Comparison of ENCODE assay signal across 23 cellular contexts in genomic region chr10:86403183-86403797, GRCh38. TPM values are rescaled to one million over a fixed set of nuclear protein-coding genes. Genes with fewer than 3 reads are reported as not detected.
DNase-seq lines count a peak whose midpoint lies in the region; ATAC-seq, FAIRE-seq and TF ChIP-seq lines count a peak whose summit lies in the region.
"Had no signal": no experiment of that assay in that cellular context is flagged by ENCODE, and none has a peak within 500 bp of the region (broad histone marks: within the 10 kb centered on the region; RNA-seq: fewer than 3 reads in every experiment).

No MANE protein-coding gene starts in this region.

- DNase-seq in CD4-positive, CD25-positive, alpha-beta regulatory T cell = no peak
- DNase-seq in HK-2 (ENCODE audit: unreplicated experiment) = peak; percentile 69
- no peak for DNase-seq in astrocyte (ENCODE audit: low read depth)
- no peak for DNase-seq in naive thymus-derived CD8-positive, alpha-beta T cell
- no peak for DNase-seq in NCI-H2171 treated with DMSO at 0.1 percent for 48 hours (lab: John Stamatoyannopoulos, UW)
- DNase-seq: activated CD4-positive, alpha-beta T cell treated with anti-CD3 and anti-CD28 coated beads, Interleukin-2, amount 50 U/mL, for 1 hour; activated naive CD8-positive, alpha-beta T cell treated with anti-CD3 and anti-CD28 coated beads for 36 hours; activated T-cell treated with anti-CD3 and anti-CD28 coated beads, Interleukin-2, amount 50 U/mL, for 1 hour; COR-L47; erythroblast; gastrocnemius medialis; left ventricle myocardium inferior; NCI-H1694; NCI-H446 treated with DMSO at 0.1 percent for 48 hours; pancreas; stimulated activated CD4-positive, alpha-beta T cell treated with anti-CD3 and anti-CD28 coated beads, Interleukin-4, amount 100 ng/mL, for 24 hours; SW 1271 had no signal

- no peak overlapping the region for H3K27ac ChIP-seq in CD4-positive, CD25-positive, alpha-beta regulatory T cell (ENCODE audit: insufficient read depth, low read length, poor library complexity, severe bottlenecking)
- H3K27ac ChIP-seq in astrocyte (ENCODE audit: low read depth, low read length) = no peak overlapping the region
- H3K27ac ChIP-seq: gastrocnemius medialis, left ventricle myocardium inferior, pancreas, vagina had no signal

- H3K4me3 Mint-ChIP-seq in CD4-positive, CD25-positive, alpha-beta regulatory T cell = peak overlapping the region; percentile 23 to 74 (median 54)
- H3K4me3 Mint-ChIP-seq in astrocyte (ENCODE audit: unreplicated experiment) = no peak overlapping the region
- H3K4me3 Mint-ChIP-seq in naive thymus-derived CD8-positive, alpha-beta T cell = peak overlapping the region in 6 of 10 donors; percentile 1 to 64 (median 28)
- H3K4me3 Mint-ChIP-seq: activated naive CD8-positive, alpha-beta T cell treated with anti-CD3 and anti-CD28 coated beads for 36 hours had no signal

- H3K27me3 ChIP-seq in CD4-positive, CD25-positive, alpha-beta regulatory T cell (ENCODE audit: control insufficient read depth, insufficient read depth, low read length) = no peaks in the 10 kb centered on the region
- no peaks in the 10 kb centered on the region for H3K27me3 ChIP-seq in astrocyte (ENCODE audit: insufficient read depth, low read length)
- H3K27me3 ChIP-seq: pancreas, vagina had no signal

- peaks cover 16% of the 10 kb centered on the region for H3K27me3 Mint-ChIP-seq in CD4-positive, CD25-positive, alpha-beta regulatory T cell
- H3K27me3 Mint-ChIP-seq in astrocyte (ENCODE audit: low read depth, unreplicated experiment) = no peaks in the 10 kb centered on the region
- H3K27me3 Mint-ChIP-seq in naive thymus-derived CD8-positive, alpha-beta T cell = peaks cover 0 to 4% (median 0%) of the 10 kb centered on the region in 5 donors
- H3K27me3 Mint-ChIP-seq: activated naive CD8-positive, alpha-beta T cell treated with anti-CD3 and anti-CD28 coated beads for 36 hours had no signal

- peaks cover 0 to 26% (median 13%) of the 10 kb centered on the region in 4 donors for H3K4me1 Mint-ChIP-seq in CD4-positive, CD25-positive, alpha-beta regulatory T cell
- H3K4me1 Mint-ChIP-seq in astrocyte (ENCODE audit: low read depth, unreplicated experiment) = peaks cover 13% of the 10 kb centered on the region
- peaks cover 10 to 25% (median 21%) of the 10 kb centered on the region in 4 donors for H3K4me1 Mint-ChIP-seq in naive thymus-derived CD8-positive, alpha-beta T cell

- peak overlapping the region in 2 of 3 donors; percentile 48 to 68 for H3K27ac Mint-ChIP-seq in CD4-positive, CD25-positive, alpha-beta regulatory T cell
- H3K27ac Mint-ChIP-seq in astrocyte (ENCODE audit: unreplicated experiment) = peak overlapping the region; percentile 37
- peak overlapping the region in 7 of 10 donors; percentile 13 to 85 (median 54) for H3K27ac Mint-ChIP-seq in naive thymus-derived CD8-positive, alpha-beta T cell
- H3K27ac Mint-ChIP-seq: activated naive CD8-positive, alpha-beta T cell treated with anti-CD3 and anti-CD28 coated beads for 36 hours had no signal

- ATAC-seq in CD4-positive, CD25-positive, alpha-beta regulatory T cell (ENCODE audit: low read depth in 2 of 2) = no peak
- ATAC-seq in naive thymus-derived CD8-positive, alpha-beta T cell = no peak
- ATAC-seq in HG03196 (IDR thresholded peaks at IDR 0.05; ENCODE audit: unreplicated experiment) (no peak), HG03432 (IDR thresholded peaks at IDR 0.05; ENCODE audit: unreplicated experiment) (no peak), HG02763 (IDR thresholded peaks at IDR 0.05; ENCODE audit: unreplicated experiment) (no peak)
- ATAC-seq: gastrocnemius medialis, pancreas had no signal

- no peaks in the 10 kb centered on the region for H3K79me2 ChIP-seq in astrocyte (ENCODE audit: insufficient read depth, low read length)

- no peaks in the 10 kb centered on the region for H3K9me3 Mint-ChIP-seq in CD4-positive, CD25-positive, alpha-beta regulatory T cell
- H3K9me3 Mint-ChIP-seq in astrocyte (ENCODE audit: unreplicated experiment) = peaks cover 3% of the 10 kb centered on the region
- peaks cover 0 to 4% (median 0%) of the 10 kb centered on the region in 9 donors for H3K9me3 Mint-ChIP-seq in naive thymus-derived CD8-positive, alpha-beta T cell

- H4K20me1 ChIP-seq in astrocyte (ENCODE audit: insufficient read depth, low read length) = no peaks in the 10 kb centered on the region

- no peaks in the 10 kb centered on the region for H3K36me3 ChIP-seq in CD4-positive, CD25-positive, alpha-beta regulatory T cell (ENCODE audit: control insufficient read depth, insufficient read depth, low read length)
- H3K36me3 ChIP-seq in astrocyte (ENCODE audit: insufficient read depth, low read length) = no peaks in the 10 kb centered on the region
- H3K36me3 ChIP-seq: gastrocnemius medialis, left ventricle myocardium inferior, pancreas, vagina had no signal

- no peak overlapping the region for H3K9ac ChIP-seq in astrocyte (ENCODE audit: low read length)

- H3K4me2 ChIP-seq in astrocyte (ENCODE audit: low read length) = no peak overlapping the region

- H3K4me3 ChIP-seq in CD4-positive, CD25-positive, alpha-beta regulatory T cell (ENCODE audit: low read depth, low read length) = no peak overlapping the region
- no peak overlapping the region for H3K4me3 ChIP-seq in astrocyte (ENCODE audit: insufficient read depth, low read depth, low read length)
- H3K4me3 ChIP-seq: gastrocnemius medialis, pancreas, smooth muscle cell, vagina had no signal

- no peak for TF ChIP-seq CTCF in astrocyte (IDR thresholded peaks at IDR 0.05; ENCODE audit: insufficient read depth, low read depth, low read length)

- POLR2A ChIA-PET in naive thymus-derived CD8-positive, alpha-beta T cell (lab: Charles Lee) = interaction anchor here (1.4 to 4.4 kb wide), 2 partner anchors 8 to 14 kb away, joined by 3 to 110 read pairs; no protein-coding TSS in a partner anchor

- no peak overlapping the region for H2AFZ ChIP-seq in astrocyte (ENCODE audit: low read depth, low read length)

- H3K36me3 Mint-ChIP-seq in CD4-positive, CD25-positive, alpha-beta regulatory T cell = no peaks in the 10 kb centered on the region
- H3K36me3 Mint-ChIP-seq in astrocyte (ENCODE audit: low read depth, unreplicated experiment) = no peaks in the 10 kb centered on the region
- H3K36me3 Mint-ChIP-seq in naive thymus-derived CD8-positive, alpha-beta T cell = no peaks in the 10 kb centered on the region

- peaks cover 24% of the 10 kb centered on the region for H3K4me1 ChIP-seq in CD4-positive, CD25-positive, alpha-beta regulatory T cell (ENCODE audit: control insufficient read depth, insufficient read depth, low read length, poor library complexity, severe bottlenecking)
- peaks cover 28% of the 10 kb centered on the region for H3K4me1 ChIP-seq in astrocyte (ENCODE audit: insufficient read depth, low read length)

- no peaks in the 10 kb centered on the region for H3K9me3 ChIP-seq in CD4-positive, CD25-positive, alpha-beta regulatory T cell (ENCODE audit: control insufficient read depth in 2 of 2, low read length in 2 of 2)
- no peaks in the 10 kb centered on the region for H3K9me3 ChIP-seq in astrocyte (ENCODE audit: insufficient read depth, low read depth, low read length)
- H3K9me3 ChIP-seq: gastrocnemius medialis, pancreas, vagina had no signal

- FAIRE-seq in astrocyte (lab: Jason Lieb, UNC) = no peak
- FAIRE-seq: G401.6, pancreas had no signal

RNA-seq across cellular contexts. Expression of gene GRID1, which starts 36.7 kb away (rescaled TPM):
- total RNA-seq in CD4-positive, CD25-positive, alpha-beta regulatory T cell = not detected
- polyA plus RNA-seq in CD4-positive, CD25-positive, alpha-beta regulatory T cell = not detected
- total RNA-seq in astrocyte = 0.48 and 0.75 TPM in 2 replicates
- not detected for total RNA-seq in naive thymus-derived CD8-positive, alpha-beta T cell
- not detected for polyA plus RNA-seq in naive thymus-derived CD8-positive, alpha-beta T cell
- total RNA-seq: activated naive CD8-positive, alpha-beta T cell treated with anti-CD3 and anti-CD28 coated beads for 36 hours had no signal
